ENCODE assay signal across 1 cellular context in the genomic region with DNA sequence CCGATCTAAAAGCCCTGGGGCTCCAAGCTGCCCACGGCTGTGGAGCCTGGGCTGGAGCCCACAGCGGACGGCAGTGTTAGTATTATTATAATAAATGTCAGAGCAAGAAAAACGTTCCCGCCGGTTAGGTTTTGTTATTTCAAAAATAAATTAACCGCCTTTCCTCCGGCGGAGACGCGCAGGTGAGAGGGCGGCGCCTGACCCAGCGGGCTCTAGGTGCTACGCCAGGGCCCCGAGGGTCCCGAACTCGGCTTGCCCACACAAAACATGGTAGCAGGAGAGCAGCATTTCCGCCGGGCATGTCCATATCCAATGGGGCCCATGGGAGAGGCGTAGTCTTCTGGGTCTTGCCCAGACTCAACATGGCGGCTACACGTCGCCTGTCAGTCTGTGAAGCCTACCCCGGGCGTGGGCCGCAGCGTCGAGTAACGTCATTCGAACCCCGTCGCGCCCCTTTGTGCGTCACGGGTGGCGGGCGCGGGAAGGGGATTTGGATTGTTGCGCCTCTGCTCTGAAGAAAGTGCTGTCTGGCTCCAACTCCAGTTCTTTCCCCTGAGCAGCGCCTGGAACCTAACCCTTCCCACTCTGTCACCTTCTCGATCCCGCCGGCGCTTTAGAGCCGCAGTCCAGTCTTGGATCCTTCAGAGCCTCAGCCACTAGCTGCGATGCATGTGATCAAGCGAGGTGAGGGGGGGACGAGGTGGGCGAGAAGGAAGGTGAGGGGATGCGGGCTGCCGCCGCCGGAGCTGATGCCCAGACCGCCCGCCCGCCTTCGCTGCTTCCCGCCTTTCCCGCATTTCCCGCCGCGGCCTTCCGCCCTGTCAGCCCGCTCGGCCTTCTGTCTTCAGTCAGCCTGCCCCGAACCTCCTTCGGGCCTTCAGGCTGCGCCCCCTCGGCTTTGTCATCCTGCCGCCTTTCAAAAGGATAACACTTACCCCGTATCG.
TF ChIP-seq lines count a peak whose summit lies in the region.

Gene RRM1 (plus strand): TSS at position 452 of the 944 bp plus-strand sequence. CDS start 214 bp downstream, at position 666.

TF ChIP-seq in HepG2, 621 proteins besides CTCF, POLR2A, EP300 and RAD21 (continued from another document):
- no peak for TF ChIP-seq ZBTB40 (IDR thresholded peaks at IDR 0.05)
- TF ChIP-seq ZBTB40 (CRISPR knock-in tag; IDR thresholded peaks at IDR 0.05), result peak; percentile 65; the same call in 1 of the 2 replicates
- 0 out of 2 replicates have a peak, but pooled peaks have one; percentile 29 for TF ChIP-seq ZNF749 (CRISPR knock-in tag; IDR thresholded peaks at IDR 0.05; ENCODE audit: borderline replicate concordance)
- peak; percentile 35; the same call in 1 of the 2 replicates for TF ChIP-seq ZNF121 (CRISPR knock-in tag; IDR thresholded peaks at IDR 0.05)
- no peak for TF ChIP-seq ZSCAN22 (CRISPR knock-in tag; IDR thresholded peaks at IDR 0.05)
- TF ChIP-seq ZMYM4 (CRISPR knock-in tag; IDR thresholded peaks at IDR 0.05), result peak; percentile 95
